ENCODE assay signal across 28 cellular contexts in genomic region chr15:89442155-89442554, GRCh38. TPM values are rescaled to one million over a fixed set of nuclear protein-coding genes. Genes with fewer than 3 reads are reported as not detected.
"Had no signal": no experiment of that assay in that cellular context is flagged by ENCODE, and none has a peak within 500 bp of the region (broad histone marks: within the 10 kb centered on the region; RNA-seq: fewer than 3 reads in every experiment).

No MANE protein-coding gene starts in this region.

- H3K27ac Mint-ChIP-seq: activated CD4-positive, alpha-beta T cell treated with anti-CD3 and anti-CD28 coated beads for 36 hours; activated naive CD4-positive, alpha-beta T cell treated with anti-CD3 and anti-CD28 coated beads for 36 hours; activated naive CD8-positive, alpha-beta T cell treated with anti-CD3 and anti-CD28 coated beads for 36 hours; mesothelial cell of epicardium had no signal

- H3K4me2 ChIP-seq: hepatocyte, smooth muscle cell had no signal

- H3K4me1 ChIP-seq: adrenal gland, gastrocnemius medialis, parathyroid adenoma, right atrium auricular region, stomach, suprapubic skin, tibial artery had no signal

- FAIRE-seq: keratinocyte had no signal

- H3K79me2 ChIP-seq: hepatocyte, parathyroid adenoma had no signal

- H3K9ac ChIP-seq: parathyroid adenoma had no signal

- H2AFZ ChIP-seq: hepatocyte, parathyroid adenoma had no signal

- H3K27me3 ChIP-seq: body of pancreas, right atrium auricular region had no signal

- DNase-seq: activated effector memory CD4-positive, alpha-beta T cell treated with Interleukin-2 at 50 U/mL for 16 hours; aorta; effector memory CD4-positive, alpha-beta T cell; gastrocnemius medialis; left cardiac atrium; occipital lobe; tibial artery had no signal

- H3K4me1 Mint-ChIP-seq: activated CD4-positive, alpha-beta T cell treated with anti-CD3 and anti-CD28 coated beads for 36 hours; activated naive CD8-positive, alpha-beta T cell treated with anti-CD3 and anti-CD28 coated beads for 36 hours had no signal

- H3K36me3 Mint-ChIP-seq: activated naive CD8-positive, alpha-beta T cell treated with anti-CD3 and anti-CD28 coated beads for 36 hours; mesothelial cell of epicardium; naive thymus-derived CD8-positive, alpha-beta T cell; stimulated activated naive B cell treated with anti-CD40 and anti-IgM and Interleukin-4, amounts not matched to agents 10 μg/mL and 1 μg/mL and 100 μg/mL, for 72 hours had no signal

- H3K9me3 Mint-ChIP-seq: activated naive CD4-positive, alpha-beta T cell treated with anti-CD3 and anti-CD28 coated beads for 36 hours; activated naive CD8-positive, alpha-beta T cell treated with anti-CD3 and anti-CD28 coated beads for 36 hours; mesothelial cell of epicardium; naive thymus-derived CD8-positive, alpha-beta T cell; neural crest cell had no signal

- H3K4me3 Mint-ChIP-seq: activated CD4-positive, alpha-beta T cell treated with anti-CD3 and anti-CD28 coated beads for 36 hours; activated naive CD4-positive, alpha-beta T cell treated with anti-CD3 and anti-CD28 coated beads for 36 hours; activated naive CD8-positive, alpha-beta T cell treated with anti-CD3 and anti-CD28 coated beads for 36 hours; mesothelial cell of epicardium; neural crest cell had no signal

- H3K9me3 ChIP-seq: adrenal gland, body of pancreas, gastrocnemius medialis, right atrium auricular region, stomach, suprapubic skin, tibial artery had no signal

- H3K4me3 ChIP-seq: adrenal gland, body of pancreas, cardiac muscle cell, coronary artery, dorsolateral prefrontal cortex, gastrocnemius medialis, hepatocyte, right atrium auricular region, smooth muscle cell, stomach, suprapubic skin, tibial artery had no signal

- H3K36me3 ChIP-seq: adrenal gland, cardiac muscle cell, gastrocnemius medialis, right atrium auricular region, stomach, suprapubic skin, tibial artery had no signal

- H3K27ac ChIP-seq: adrenal gland, body of pancreas, cardiac muscle cell, coronary artery, dorsolateral prefrontal cortex, gastrocnemius medialis, hepatocyte, parathyroid adenoma, right atrium auricular region, stomach, suprapubic skin, tibial artery had no signal

RNA-seq across cellular contexts. Expression of gene RHCG, which starts 54.2 kb away (rescaled TPM):
- total RNA-seq: activated CD4-positive, alpha-beta T cell treated with anti-CD3 and anti-CD28 coated beads for 36 hours; activated naive CD4-positive, alpha-beta T cell treated with anti-CD3 and anti-CD28 coated beads for 36 hours; activated naive CD8-positive, alpha-beta T cell treated with anti-CD3 and anti-CD28 coated beads for 36 hours; aorta; cardiac muscle cell; epithelial cell of proximal tubule; gastrocnemius medialis; naive thymus-derived CD8-positive, alpha-beta T cell; neural crest cell; pulmonary artery endothelial cell had no signal
- polyA plus RNA-seq: naive thymus-derived CD8-positive, alpha-beta T cell had no signal
